Comparison of ENCODE assay signal across 3 cellular contexts in the genomic region with DNA sequence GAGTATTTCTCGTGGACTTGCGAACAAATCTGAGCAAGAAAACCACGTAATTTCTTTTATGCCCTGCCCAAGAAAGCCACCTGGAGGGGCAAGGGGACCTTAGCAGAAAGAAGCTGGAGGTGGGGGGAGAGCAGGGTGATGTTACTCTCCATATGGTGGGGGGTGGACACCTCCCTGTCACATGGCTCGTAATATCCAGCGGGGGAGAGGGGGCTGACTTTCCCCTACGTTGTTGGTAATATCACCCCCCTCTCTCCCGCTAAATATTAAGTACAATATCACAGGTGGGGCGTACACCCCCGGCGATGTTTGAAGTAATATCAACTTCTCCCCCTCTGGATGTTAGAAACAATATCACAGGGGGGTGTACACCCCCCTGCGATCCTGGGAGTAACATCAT. TPM values are rescaled to one million over a fixed set of nuclear protein-coding genes. Genes with fewer than 3 reads are reported as not detected.
"Had no signal": no experiment of that assay in that cellular context is flagged by ENCODE, and none has a peak within 500 bp of the region (broad histone marks: within the 10 kb centered on the region; RNA-seq: fewer than 3 reads in every experiment).

No MANE protein-coding gene starts in this region.

RNA-seq across cellular contexts. Expression of a gene that starts 9.7 kb away (rescaled TPM):
- total RNA-seq: urinary bladder, uterus, vagina had no signal
